Comparison of ENCODE assay signal across 8 cellular contexts in the genomic region with DNA sequence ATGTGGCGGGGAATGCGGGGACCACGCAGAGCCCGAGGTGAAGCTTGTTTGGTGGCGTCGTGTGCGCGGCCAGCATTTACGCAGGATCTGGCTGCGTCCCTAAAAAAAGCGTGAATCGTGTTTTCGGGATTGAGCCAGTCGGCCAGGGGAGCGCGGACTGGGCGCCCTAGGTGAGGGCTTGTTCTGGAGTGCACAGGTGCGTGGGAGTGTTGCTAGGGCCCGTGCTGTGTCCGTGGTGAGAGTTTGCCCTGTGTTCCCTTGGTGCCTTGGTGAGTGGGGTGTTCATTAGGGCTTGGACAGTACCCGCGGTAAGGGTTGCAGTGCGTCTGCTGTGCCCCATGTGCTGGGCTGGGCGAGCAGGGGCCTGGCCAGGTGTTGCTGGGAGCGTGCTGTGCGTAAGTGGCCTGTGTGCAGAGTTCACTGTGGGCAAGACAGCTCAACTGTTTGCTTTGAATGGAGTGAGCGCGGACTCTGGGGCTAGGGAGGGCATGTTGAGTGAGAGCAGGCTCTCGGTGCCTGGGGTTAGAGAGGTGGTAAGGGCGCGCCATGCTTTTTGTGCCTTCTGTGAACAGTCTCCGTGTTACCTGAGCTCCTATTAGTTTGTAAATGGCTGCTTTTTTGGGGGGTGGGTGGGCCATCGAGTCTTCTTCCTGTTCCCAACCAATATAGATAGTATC. TPM values are rescaled to one million over a fixed set of nuclear protein-coding genes. Genes with fewer than 3 reads are reported as not detected.
DNase-seq lines count a peak whose midpoint lies in the region; ATAC-seq and TF ChIP-seq lines count a peak whose summit lies in the region.

No MANE protein-coding gene starts in this region.

- CTCF ChIA-PET in AG04450 (lab: Charles Lee): interaction anchor here (0.7 to 1.5 kb wide), 2 partner anchors 45 to 87 kb away, joined by 3 to 14 read pairs; no protein-coding TSS in a partner anchor

- H3K27ac ChIP-seq in AG04450 (ENCODE audit: low read depth, low read length) (peak overlapping the region; percentile 61), SJCRH30 (peak overlapping the region; percentile 67), caudate nucleus (ENCODE audit: low read depth, low read length) (peak overlapping the region; percentile 75), left lung (peak overlapping the region; percentile 91 to 95)

- H3K4me1 ChIP-seq in SJCRH30 (peaks cover 15% of the 10 kb centered on the region), left lung (peaks cover 18 to 62% of the 10 kb centered on the region in 2 donors)

- TF ChIP-seq CTCF in AG04450 (IDR thresholded peaks at IDR 0.05; ENCODE audit: low read depth, low read length) (no peak), left lung (IDR thresholded peaks at IDR 0.05) (no peak)

- ATAC-seq in GM18867 (IDR thresholded peaks at IDR 0.05; ENCODE audit: unreplicated experiment): peak; percentile 33
- ATAC-seq in HG03103 (IDR thresholded peaks at IDR 0.05; ENCODE audit: low read depth, unreplicated experiment): peak; percentile 20
- peak; percentile 67 for ATAC-seq in left lung

- H3K9me3 ChIP-seq in AG04450 (ENCODE audit: control insufficient read depth, insufficient read depth, low read length) (no peaks in the 10 kb centered on the region; the same call in 1 of the 2 replicates), SJCRH30 (replicated peaks) (no peaks in the 10 kb centered on the region), left lung (no peaks in the 10 kb centered on the region)

- DNase-seq in AG04450 (ENCODE audit: low read depth, low spot score): no peak
- DNase-seq in SJCRH30: peak; percentile 27 to 41
- DNase-seq in caudate nucleus (lab: John Stamatoyannopoulos, UW): peak in 11 of 61 donors; percentile 14 to 52 (median 31)
- DNase-seq in left lung: peak; percentile 62 to 85
- DNase-seq in stimulated activated CD8-positive, alpha-beta memory T cell treated with anti-CD3 and anti-CD28 coated beads, Interleukin-15, amount 100 ng/mL, for 24 hours (ENCODE audit: low read depth): peak; percentile 9
- no peak for DNase-seq in KG1 (lab: John Stamatoyannopoulos, UW)

- POLR2A ChIA-PET in AG04450 (lab: Yijun Ruan, JAX): interaction anchor here (0.6 kb wide), 1 partner anchor 45 kb away, joined by 6 read pairs; no protein-coding TSS in a partner anchor

- H3K27me3 ChIP-seq in AG04450 (ENCODE audit: control insufficient read depth, insufficient read depth, low read length) (no peaks in the 10 kb centered on the region), SJCRH30 (no peaks in the 10 kb centered on the region), left lung (no peaks in the 10 kb centered on the region)

- H3K4me3 ChIP-seq in AG04450 (ENCODE audit: low read depth, low read length): peak overlapping the region; percentile 96
- H3K4me3 ChIP-seq in SJCRH30: peak overlapping the region; percentile 89
- H3K4me3 ChIP-seq in left lung: peak overlapping the region; percentile 82 to 88

- H3K36me3 ChIP-seq in SJCRH30: peaks cover 8% of the 10 kb centered on the region; the same call in 1 of the 2 replicates
- peaks cover 0 to 6% of the 10 kb centered on the region in 2 donors for H3K36me3 ChIP-seq in left lung

- intact Hi-C loops in left lung (cut with DNase I): no loop called here

RNA-seq across cellular contexts. Expression of gene CD46, which starts 0.7 kb away (rescaled TPM):
- polyA plus RNA-seq in AG04450 (2011; rRNA removed): 112 and 148 TPM in 2 replicates
- polyA minus RNA-seq in AG04450 (2011; rRNA and poly(A)+ RNA removed): 25.4 and 60.6 TPM in 2 replicates
- total RNA-seq in SJCRH30 (2014; rRNA removed; shearing (Covaris generic)): 84.6 and 95.1 TPM in 2 replicates
- total RNA-seq in left lung: 100 to 1,000 TPM; 307 to 342 TPM

Comparison
In these comparisons a context has a peak if more than half of its experiments do, and no peak if none do; other contexts are left out.
1. DNase-seq: peak in SJCRH30 (2 of 2), left lung (2 of 2) and stimulated activated CD8-positive, alpha-beta memory T cell treated with anti-CD3 and anti-CD28 coated beads, Interleukin-15, amount 100 ng/mL, for 24 hours (single experiment); none in AG04450 (single experiment) and KG1 (single experiment).
2. Peak in every context shown above with its lines, with median percentiles within 50 percentile points of each other: H3K27ac ChIP-seq, H3K4me3 ChIP-seq and ATAC-seq.